In the genomic region with DNA sequence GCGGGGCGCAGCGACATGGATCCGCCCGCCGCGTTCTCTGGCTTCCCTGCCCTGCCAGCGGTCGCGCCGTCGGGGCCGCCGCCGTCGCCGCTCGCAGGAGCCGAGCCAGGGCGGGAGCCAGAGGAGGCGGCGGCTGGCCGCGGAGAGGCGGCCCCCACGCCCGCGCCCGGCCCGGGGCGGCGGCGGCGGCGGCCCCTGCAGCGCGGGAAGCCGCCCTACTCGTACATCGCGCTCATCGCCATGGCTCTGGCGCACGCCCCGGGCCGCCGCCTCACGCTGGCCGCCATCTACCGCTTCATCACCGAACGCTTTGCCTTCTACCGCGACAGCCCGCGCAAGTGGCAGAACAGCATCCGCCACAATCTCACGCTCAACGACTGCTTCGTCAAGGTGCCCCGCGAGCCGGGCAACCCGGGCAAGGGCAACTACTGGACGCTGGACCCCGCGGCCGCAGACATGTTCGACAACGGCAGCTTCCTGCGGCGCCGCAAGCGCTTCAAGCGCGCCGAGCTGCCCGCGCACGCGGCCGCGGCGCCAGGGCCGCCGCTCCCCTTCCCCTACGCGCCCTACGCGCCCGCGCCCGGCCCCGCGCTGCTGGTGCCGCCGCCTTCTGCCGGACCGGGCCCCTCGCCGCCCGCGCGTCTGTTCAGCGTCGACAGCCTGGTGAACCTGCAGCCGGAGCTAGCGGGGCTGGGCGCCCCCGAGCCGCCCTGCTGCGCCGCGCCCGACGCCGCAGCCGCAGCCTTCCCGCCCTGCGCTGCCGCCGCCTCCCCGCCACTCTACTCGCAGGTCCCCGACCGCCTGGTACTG, we compare ENCODE assay signal across 1 cellular context.
TF ChIP-seq lines count a peak whose summit lies in the region.

No MANE protein-coding gene starts in this region.

TF ChIP-seq in IMR-90, 13 proteins besides CTCF, POLR2A, EP300 and RAD21 (continued from another document):
- TF ChIP-seq SMC3 (IDR thresholded peaks at IDR 0.05; ENCODE audit: low read depth, low read length) (no peak), CEBPB (IDR thresholded peaks at IDR 0.05; ENCODE audit: low read depth, low read length) (no peak), MAZ (IDR thresholded peaks at IDR 0.05; ENCODE audit: borderline replicate concordance, low read depth, low read length) (no peak)
